8 cellular contexts compared by ENCODE assay signal in the genomic region with DNA sequence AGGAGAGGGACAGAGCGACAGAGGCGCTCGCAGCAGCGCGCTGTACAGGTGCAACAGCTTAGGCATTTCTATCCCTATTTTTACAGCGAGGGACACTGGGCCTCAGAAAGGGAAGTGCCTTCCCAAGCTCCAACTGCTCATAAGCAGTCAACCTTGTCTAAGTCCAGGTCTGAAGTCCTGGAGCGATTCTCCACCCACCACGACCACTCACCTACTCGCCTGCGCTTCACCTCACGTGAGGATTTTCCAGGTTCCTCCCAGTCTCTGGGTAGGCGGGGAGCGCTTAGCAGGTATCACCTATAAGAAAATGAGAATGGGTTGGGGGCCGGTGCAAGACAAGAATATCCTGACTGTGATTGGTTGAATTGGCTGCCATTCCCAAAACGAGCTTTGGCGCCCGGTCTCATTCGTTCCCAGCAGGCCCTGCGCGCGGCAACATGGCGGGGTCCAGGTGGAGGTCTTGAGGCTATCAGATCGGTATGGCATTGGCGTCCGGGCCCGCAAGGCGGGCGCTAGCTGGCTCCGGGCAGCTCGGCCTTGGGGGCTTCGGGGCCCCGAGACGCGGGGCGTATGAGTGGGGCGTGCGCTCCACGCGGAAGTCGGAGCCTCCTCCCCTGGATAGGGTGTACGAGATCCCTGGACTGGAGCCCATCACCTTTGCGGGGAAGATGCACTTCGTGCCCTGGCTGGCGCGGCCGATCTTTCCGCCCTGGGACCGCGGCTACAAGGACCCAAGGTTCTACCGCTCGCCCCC. TPM values are rescaled to one million over a fixed set of nuclear protein-coding genes. Genes with fewer than 3 reads are reported as not detected.
DNase-seq lines count a peak whose midpoint lies in the region; ATAC-seq and TF ChIP-seq lines count a peak whose summit lies in the region.

A gene with protein sequence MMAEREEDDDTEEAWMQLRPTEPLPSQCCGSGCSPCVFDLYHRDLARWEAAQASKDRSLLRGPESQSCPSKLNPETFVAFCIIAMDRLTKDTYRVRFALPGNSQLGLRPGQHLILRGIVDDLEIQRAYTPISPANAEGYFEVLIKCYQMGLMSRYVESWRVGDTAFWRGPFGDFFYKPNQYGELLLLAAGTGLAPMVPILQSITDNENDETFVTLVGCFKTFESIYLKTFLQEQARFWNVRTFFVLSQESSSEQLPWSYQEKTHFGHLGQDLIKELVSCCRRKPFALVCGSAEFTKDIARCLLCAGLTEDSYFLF (minus strand): TSS at position 266 of the 754 bp plus-strand sequence. CDS start 4,414 bp downstream, outside the sequence.
A gene (plus strand): TSS at position 403 of the 754 bp plus-strand sequence. CDS start 77 bp downstream, at position 480.

- H3K36me3 Mint-ChIP-seq in activated naive CD4-positive, alpha-beta T cell treated with anti-CD3 and anti-CD28 coated beads, Interleukin-2, amount 10 ng/mL, durations not matched to agents 7 days and 5 days, result peaks cover 13% of the 10 kb centered on the region

- H3K4me1 ChIP-seq in suprapubic skin, result peaks cover 24% of the 10 kb centered on the region

- TF ChIP-seq POLR2A in suprapubic skin (IDR thresholded peaks at IDR 0.05), result no peak

- H3K27ac ChIP-seq in SK-N-MC (no peak within 1 kb of the TSS), suprapubic skin (peak within 1 kb of the TSS; percentile 78)

- no peak for TF ChIP-seq EP300 in suprapubic skin (IDR thresholded peaks at IDR 0.05)

- H3K4me3 ChIP-seq in GM08714 (ENCODE audit: low read length) (peak within 1 kb of the TSS; percentile 91), SK-N-MC (peak within 1 kb of the TSS; percentile 87), suprapubic skin (peak within 1 kb of the TSS; percentile 76)

- ATAC-seq in HG02588 (IDR thresholded peaks at IDR 0.05; ENCODE audit: unreplicated experiment), result peak; percentile 97

- no peaks in the 10 kb centered on the region for H3K9me3 ChIP-seq in SK-N-MC (ENCODE audit: low read depth, low read length)
- H3K9me3 ChIP-seq in suprapubic skin, result no peaks in the 10 kb centered on the region

- no peak for TF ChIP-seq CTCF in suprapubic skin (IDR thresholded peaks at IDR 0.05)

- H3K9me3 Mint-ChIP-seq in activated naive CD4-positive, alpha-beta T cell treated with anti-CD3 and anti-CD28 coated beads, Interleukin-2, amount 10 ng/mL, durations not matched to agents 7 days and 5 days, result no peaks in the 10 kb centered on the region

- peak within 1 kb of the TSS; percentile 91 for H3K9ac ChIP-seq in SK-N-MC (ENCODE audit: insufficient read length)

- DNase-seq in NCI-H1048 (lab: John Stamatoyannopoulos, UW) (peak; percentile 88), SK-N-MC (ENCODE audit: low read depth, low spot score) (peak; percentile 96), glomerular endothelial cell (ENCODE audit: extremely low read depth, low read depth, low spot score) (peak; percentile 93), nucleus accumbens (lab: John Stamatoyannopoulos, UW) (peak; percentile 48 to 96 (median 86)), suprapubic skin (ENCODE audit: low spot score in 2 of 2) (peak; percentile 95)
- DNase-seq in activated naive CD4-positive, alpha-beta T cell treated with anti-CD3 and anti-CD28 coated beads, Interleukin-2, amount 10 ng/mL, durations not matched to agents 7 days and 5 days, result peak; percentile 96

- H3K4me3 Mint-ChIP-seq in activated naive CD4-positive, alpha-beta T cell treated with anti-CD3 and anti-CD28 coated beads, Interleukin-2, amount 10 ng/mL, durations not matched to agents 7 days and 5 days, result peak within 1 kb of the TSS; percentile 92

- CTCF ChIA-PET in activated naive CD4-positive, alpha-beta T cell treated with anti-CD3 and anti-CD28 coated beads, Interleukin-2, amount 10 ng/mL, durations not matched to agents 7 days and 5 days (lab: Charles Lee), result no interaction called here

- no peaks in the 10 kb centered on the region for H3K27me3 ChIP-seq in suprapubic skin

- peak within 1 kb of the TSS; percentile 79 for H3K27ac Mint-ChIP-seq in activated naive CD4-positive, alpha-beta T cell treated with anti-CD3 and anti-CD28 coated beads, Interleukin-2, amount 10 ng/mL, durations not matched to agents 7 days and 5 days

- peaks cover 30% of the 10 kb centered on the region for H3K4me1 Mint-ChIP-seq in activated naive CD4-positive, alpha-beta T cell treated with anti-CD3 and anti-CD28 coated beads, Interleukin-2, amount 10 ng/mL, durations not matched to agents 7 days and 5 days

- H3K27me3 Mint-ChIP-seq in activated naive CD4-positive, alpha-beta T cell treated with anti-CD3 and anti-CD28 coated beads, Interleukin-2, amount 10 ng/mL, durations not matched to agents 7 days and 5 days, result no peaks in the 10 kb centered on the region

- H3K36me3 ChIP-seq in SK-N-MC (ENCODE audit: insufficient read depth, low read length) (peaks cover 20% of the 10 kb centered on the region), suprapubic skin (peaks cover 13% of the 10 kb centered on the region)

- 3% methylated on average over 14 of the region's 51 CpGs for WGBS in suprapubic skin

RNA-seq across cellular contexts. Expression of the first gene that starts in this region (rescaled TPM):
- total RNA-seq in glomerular endothelial cell (3.3 and 4.7 TPM in 2 replicates), suprapubic skin (10 to 100 TPM in 1 of 4 donors, 1 to 10 TPM in 3; 5.0 to 12.6 (median 5.4) TPM)

RNA-seq across cellular contexts. Expression of the second gene that starts in this region (rescaled TPM):
- total RNA-seq in glomerular endothelial cell (83.9 and 95.2 TPM in 2 replicates), suprapubic skin (10 to 100 TPM; 63.2 to 83.3 (median 75.3) TPM)
